ENCODE assay signal across 13 cellular contexts in the genomic region with DNA sequence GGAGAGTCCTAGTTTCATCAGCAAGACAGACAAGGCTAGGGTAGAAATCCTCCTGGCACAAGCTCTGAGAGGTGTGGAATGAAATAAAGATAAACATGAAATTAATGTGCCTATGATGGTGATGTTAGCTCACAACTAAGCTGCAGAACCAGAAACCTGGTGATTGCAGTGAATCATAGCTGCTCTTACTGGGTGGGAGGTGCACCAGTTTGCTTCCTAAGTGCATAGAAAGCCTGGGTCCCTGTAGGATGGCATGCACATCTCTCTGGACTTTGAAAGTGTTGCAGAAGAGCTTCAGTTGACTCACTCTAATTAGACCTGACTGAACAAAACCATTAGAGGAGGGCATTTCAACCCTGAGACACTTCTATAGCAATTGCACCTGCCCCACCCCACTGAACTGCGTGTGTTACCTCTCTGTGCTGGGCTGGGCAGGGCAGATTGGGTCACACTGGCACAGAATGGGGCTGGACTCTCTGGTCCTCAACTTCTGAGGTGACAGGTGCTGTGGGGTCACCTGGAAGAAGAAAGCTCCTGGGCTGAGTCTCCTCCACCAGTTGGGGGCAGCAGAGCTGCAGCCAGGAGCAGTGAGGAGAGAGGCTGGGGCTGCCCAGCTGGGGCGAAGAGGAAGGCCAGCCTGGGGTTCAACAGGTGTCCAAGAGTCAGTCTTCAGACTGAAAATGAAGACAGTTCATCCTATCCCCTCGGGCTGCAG. TPM values are rescaled to one million over a fixed set of nuclear protein-coding genes. Genes with fewer than 3 reads are reported as not detected.
DNase-seq lines count a peak whose midpoint lies in the region; ATAC-seq and TF ChIP-seq lines count a peak whose summit lies in the region.
"Had no signal": no experiment of that assay in that cellular context is flagged by ENCODE, and none has a peak within 500 bp of the region (broad histone marks: within the 10 kb centered on the region; RNA-seq: fewer than 3 reads in every experiment).

No MANE protein-coding gene starts in this region.

- no peak overlapping the region for H3K4me3 ChIP-seq in Panc1 (ENCODE audit: low read depth in 2 of 2, low read length in 2 of 2)
- H3K4me3 ChIP-seq: sigmoid colon, SK-N-MC had no signal

- no peaks in the 10 kb centered on the region for H3K27me3 ChIP-seq in Panc1 (ENCODE audit: control insufficient read depth, insufficient read depth, low read length)
- H3K27me3 ChIP-seq: sigmoid colon had no signal

- H3K27ac ChIP-seq in Panc1 (ENCODE audit: low read length): no peak overlapping the region
- H3K27ac ChIP-seq: sigmoid colon, SK-N-MC had no signal

- no peaks in the 10 kb centered on the region for H3K27me3 Mint-ChIP-seq in stimulated activated naive CD8-positive, alpha-beta T cell treated with anti-CD3 and anti-CD28 coated beads, Interleukin-15, amount 100 ng/mL, for 72 hours
- H3K27me3 Mint-ChIP-seq: CD4-positive, alpha-beta T cell; stimulated activated memory B cell treated with anti-CD40 and anti-IgM and Interleukin-4, amounts not matched to agents 10 μg/mL and 1 μg/mL and 100 μg/mL, for 72 hours had no signal

- intact Hi-C loops in Panc1 (cut with micrococcal nuclease; ENCODE audit: unreplicated experiment): no loop called here

- peak; percentile 36 for TF ChIP-seq CTCF in Panc1 (IDR thresholded peaks at IDR 0.05)

- no peaks in the 10 kb centered on the region for H3K36me3 ChIP-seq in Panc1 (ENCODE audit: control insufficient read depth, insufficient read depth, low read length)
- H3K36me3 ChIP-seq: sigmoid colon had no signal

- no peaks in the 10 kb centered on the region for H3K9me3 ChIP-seq in Panc1 (ENCODE audit: control insufficient read depth, insufficient read depth, low read depth, low read length)
- H3K9me3 ChIP-seq: sigmoid colon had no signal

- BruUV-seq in Panc1 (replicated peaks; lab: Mats Ljungman, UMichigan): no TSS peak

- in situ Hi-C loops in Panc1 (cut with HindIII; ENCODE audit: low pct_unique_long_range_greater_than_20kb, low sequenced_read_pairs): no loop called here

- peak; percentile 15 for DNase-seq in stimulated activated naive CD8-positive, alpha-beta T cell treated with anti-CD3 and anti-CD28 coated beads, Interleukin-15, Interleukin-2, amounts not matched to agents 100 U/mL and 50 U/mL, for 24 hours
- no peak for DNase-seq in stimulated activated naive CD8-positive, alpha-beta T cell treated with anti-CD3 and anti-CD28 coated beads, Interleukin-15, amount 100 ng/mL, for 72 hours
- DNase-seq in Panc1 (ENCODE audit: low read depth, low spot score): no peak
- DNase-seq in iris pigment epithelial cell (ENCODE audit: low read depth): peak; percentile 17
- no peak for DNase-seq in pons (ENCODE audit: low spot score)
- DNase-seq: CD4-positive, alpha-beta T cell; sigmoid colon had no signal

- no peaks in the 10 kb centered on the region for H3K4me1 ChIP-seq in Panc1 (ENCODE audit: control insufficient read depth, insufficient read depth, low read length)
- H3K4me1 ChIP-seq: sigmoid colon had no signal

- peak overlapping the region in 1 of 2 donors; percentile 87 for H3K27ac Mint-ChIP-seq in stimulated activated naive CD8-positive, alpha-beta T cell treated with anti-CD3 and anti-CD28 coated beads, Interleukin-15, amount 100 ng/mL, for 72 hours
- H3K27ac Mint-ChIP-seq: CD4-positive, alpha-beta T cell; stimulated activated memory B cell treated with anti-CD40 and anti-IgM and Interleukin-4, amounts not matched to agents 10 μg/mL and 1 μg/mL and 100 μg/mL, for 72 hours had no signal

- no peaks in the 10 kb centered on the region for H3K9me3 Mint-ChIP-seq in stimulated activated naive CD8-positive, alpha-beta T cell treated with anti-CD3 and anti-CD28 coated beads, Interleukin-15, amount 100 ng/mL, for 72 hours
- H3K9me3 Mint-ChIP-seq: CD4-positive, alpha-beta T cell; stimulated activated memory B cell treated with anti-CD40 and anti-IgM and Interleukin-4, amounts not matched to agents 10 μg/mL and 1 μg/mL and 100 μg/mL, for 72 hours had no signal

- no peaks in the 10 kb centered on the region for H3K4me1 Mint-ChIP-seq in stimulated activated naive CD8-positive, alpha-beta T cell treated with anti-CD3 and anti-CD28 coated beads, Interleukin-15, amount 100 ng/mL, for 72 hours

- POLR2A ChIA-PET in Panc1 (lab: Charles Lee): no interaction called here

- no peak overlapping the region for H3K4me3 Mint-ChIP-seq in stimulated activated naive CD8-positive, alpha-beta T cell treated with anti-CD3 and anti-CD28 coated beads, Interleukin-15, amount 100 ng/mL, for 72 hours
- H3K4me3 Mint-ChIP-seq: CD4-positive, alpha-beta T cell; stimulated activated memory B cell treated with anti-CD40 and anti-IgM and Interleukin-4, amounts not matched to agents 10 μg/mL and 1 μg/mL and 100 μg/mL, for 72 hours had no signal

- no peak for ATAC-seq in stimulated activated naive CD8-positive, alpha-beta T cell treated with anti-CD3 and anti-CD28 coated beads, Interleukin-15, Interleukin-2, amounts not matched to agents 100 U/mL and 50 U/mL, for 24 hours
- ATAC-seq in stimulated activated naive CD8-positive, alpha-beta T cell treated with anti-CD3 and anti-CD28 coated beads, Interleukin-15, amount 100 ng/mL, for 72 hours: no peak
- ATAC-seq in Panc1 (no peak), HG03175 (IDR thresholded peaks at IDR 0.05; ENCODE audit: unreplicated experiment) (no peak), HG03095 (IDR thresholded peaks at IDR 0.05; ENCODE audit: unreplicated experiment) (no peak), GM19452 (IDR thresholded peaks at IDR 0.05; ENCODE audit: unreplicated experiment) (no peak)
- ATAC-seq: stimulated activated memory B cell treated with anti-CD40 and anti-IgM and Interleukin-4, amounts not matched to agents 10 μg/mL and 1 μg/mL and 100 μg/mL, for 72 hours had no signal

- CTCF ChIA-PET in Panc1 (lab: Charles Lee): no interaction called here

RNA-seq across cellular contexts. Expression of gene GGTLC2, which starts 57.9 kb away (rescaled TPM):
- not detected for total RNA-seq in Panc1 (2021; ENCODE audit: unreplicated experiment)
- not detected for polyA plus RNA-seq in Panc1 (2012; ENCODE audit: insufficient read length)
- total RNA-seq: CD4-positive, alpha-beta T cell; sigmoid colon had no signal
- polyA plus RNA-seq: keratinocyte, sigmoid colon had no signal

Comparison
In these comparisons a context has a peak if more than half of its experiments do, and no peak if none do; other contexts are left out.
1. DNase-seq: peak in stimulated activated naive CD8-positive, alpha-beta T cell treated with anti-CD3 and anti-CD28 coated beads, Interleukin-15, Interleukin-2, amounts not matched to agents 100 U/mL and 50 U/mL, for 24 hours (single experiment) and iris pigment epithelial cell (single experiment); none in stimulated activated naive CD8-positive, alpha-beta T cell treated with anti-CD3 and anti-CD28 coated beads, Interleukin-15, amount 100 ng/mL, for 72 hours (0 of 2), Panc1 (single experiment) and pons (single experiment).